25 cellular contexts compared by ENCODE assay signal in genomic region chr15:98694153-98694552, GRCh38. TPM values are rescaled to one million over a fixed set of nuclear protein-coding genes. Genes with fewer than 3 reads are reported as not detected.
A peak's percentile ranks its signal among the peaks of the same experiment; 100 is the strongest.
DNase-seq lines count a peak whose midpoint lies in the region; ATAC-seq, FAIRE-seq and TF ChIP-seq lines count a peak whose summit lies in the region.
"Had no signal": no experiment of that assay in that cellular context is flagged by ENCODE, and none has a peak within 500 bp of the region (broad histone marks: within the 10 kb centered on the region; RNA-seq: fewer than 3 reads in every experiment).

No MANE protein-coding gene starts in this region.

- no peak overlapping the region for H2AK5ac ChIP-seq in H1 (ENCODE audit: low read depth, low read length)

- H3K36me3 ChIP-seq in SJCRH30 (no peaks in the 10 kb centered on the region), H1 (ENCODE audit: control insufficient read depth in 2 of 4, insufficient read depth in 4 of 4, low read length in 3 of 4) (no peaks in the 10 kb centered on the region), neural progenitor cell (no peaks in the 10 kb centered on the region), PC-3 (ENCODE audit: low read depth, low read length) (no peaks in the 10 kb centered on the region)
- H3K36me3 ChIP-seq: HAP-1 had no signal

- no peak overlapping the region for H4K91ac ChIP-seq in H1 (replicated peaks; ENCODE audit: insufficient read length, low read length)

- H3K4me2 ChIP-seq in H1 (ENCODE audit: insufficient read depth in 1 of 2, low read depth in 2 of 2, low read length in 2 of 2) (no peak overlapping the region), neural progenitor cell (peak overlapping the region; percentile 27), PC-3 (ENCODE audit: low read length) (no peak overlapping the region)

- H3K27me3 Mint-ChIP-seq in neural progenitor cell (ENCODE audit: insufficient read depth, low read depth), result peaks cover 2% of the 10 kb centered on the region
- H3K27me3 Mint-ChIP-seq: CD4-positive, alpha-beta T cell had no signal

- H3K23ac ChIP-seq in H1 (ENCODE audit: insufficient read length), result no peak overlapping the region

- no peaks in the 10 kb centered on the region for H3K27me3 ChIP-seq in SJCRH30
- H3K27me3 ChIP-seq in H1 (replicated peaks in 1 of 4; ENCODE audit: control insufficient read depth in 3 of 4, extremely low read depth in 1 of 4, insufficient read depth in 3 of 4, low read length in 3 of 4), result no peaks in the 10 kb centered on the region
- no peaks in the 10 kb centered on the region for H3K27me3 ChIP-seq in neural progenitor cell
- H3K27me3 ChIP-seq in PC-3 (ENCODE audit: low read length), result no peaks in the 10 kb centered on the region

- no peak overlapping the region; the same call in 1 of the 2 replicates for H4K8ac ChIP-seq in H1 (ENCODE audit: extremely low read depth, insufficient read depth, low read length)

- ATAC-seq in PC-3, result no peak
- no peak for ATAC-seq in HG03432 (IDR thresholded peaks at IDR 0.05; ENCODE audit: unreplicated experiment)

- POLR2A ChIA-PET in H1 (lab: Charles Lee; ENCODE audit: partially characterized antibody), result interaction anchor here (1.3 kb wide), 1 partner anchor 10 kb away, joined by 3 read pairs; no protein-coding TSS in a partner anchor
- POLR2A ChIA-PET in PC-3 (lab: Charles Lee; ENCODE audit: unreplicated experiment), result no interaction called here

- BruUV-seq in PC-3 (replicated peaks; lab: Mats Ljungman, UMichigan), result no TSS peak

- H4K20me1 ChIP-seq in H1 (replicated peaks in 1 of 2; ENCODE audit: control insufficient read depth in 1 of 2, insufficient read depth in 2 of 2, low read length in 2 of 2) (peaks cover 34 to 43% of the 10 kb centered on the region in 2 experiments), neural progenitor cell (ENCODE audit: low read depth) (peaks cover 100% of the 10 kb centered on the region), PC-3 (ENCODE audit: low read length) (no peaks in the 10 kb centered on the region)

- H3K9me3 ChIP-seq in SJCRH30 (replicated peaks) (no peaks in the 10 kb centered on the region), H1 (ENCODE audit: insufficient read depth in 2 of 2, low read depth in 1 of 2, low read length in 1 of 2) (no peaks in the 10 kb centered on the region), neural progenitor cell (ENCODE audit: low read depth) (no peaks in the 10 kb centered on the region), PC-3 (ENCODE audit: low read length) (no peaks in the 10 kb centered on the region)
- H3K9me3 ChIP-seq: HAP-1 had no signal

- no peak overlapping the region for H3K4ac ChIP-seq in H1 (replicated peaks; ENCODE audit: insufficient read length, low read depth, low read length)

- DNase-seq in NCI-H2171 (lab: John Stamatoyannopoulos, UW) (peak; percentile 54), NCI-H2171 treated with DMSO at 0.1 percent for 48 hours (lab: John Stamatoyannopoulos, UW) (no peak), SJCRH30 (peak; percentile 63 to 80), H1 (ENCODE audit: low read depth in 1 of 2, low spot score in 2 of 2) (no peak), neural progenitor cell (ENCODE audit: low spot score) (peak; percentile 23), PC-3 (no peak), NCI-H526 treated with DMSO at 0.1 percent for 48 hours (lab: John Stamatoyannopoulos, UW) (no peak)
- DNase-seq: 8988T; ACHN; CD4-positive, alpha-beta T cell; GM23248; KBM-7; NCI-H1105 treated with DMSO at 0.1 percent for 48 hours; NCI-H146; NCI-H2029; NCI-H345; NCI-H510A treated with DMSO at 0.1 percent for 48 hours; NCI-H774; Right ventricle myocardium superior; RPMI8226; T-helper 1 cell had no signal

- H3K56ac ChIP-seq in H1 (replicated peaks; ENCODE audit: insufficient read length, low read depth, low read length), result no peak overlapping the region

- H2BK20ac ChIP-seq in H1 (ENCODE audit: low read length), result no peak overlapping the region

- peaks cover 6% of the 10 kb centered on the region for H3K9me3 Mint-ChIP-seq in neural progenitor cell
- H3K9me3 Mint-ChIP-seq: CD4-positive, alpha-beta T cell had no signal

- H2BK15ac ChIP-seq in H1 (ENCODE audit: low read length), result no peak overlapping the region

- H4K5ac ChIP-seq in H1 (ENCODE audit: insufficient read length, low read depth, low read length), result no peak overlapping the region

- H3K4me1 ChIP-seq in SJCRH30 (peaks cover 35% of the 10 kb centered on the region), H1 (replicated peaks in 1 of 4; ENCODE audit: control insufficient read depth in 3 of 4, insufficient read depth in 4 of 4, low read length in 3 of 4) (peaks cover 4 to 36% (median 16%) of the 10 kb centered on the region in 4 experiments), neural progenitor cell (peaks cover 36% of the 10 kb centered on the region), PC-3 (ENCODE audit: insufficient read depth, low read length) (no peaks in the 10 kb centered on the region; the same call in 1 of the 2 replicates)

- peaks cover 33% of the 10 kb centered on the region for H3K79me1 ChIP-seq in H1 (ENCODE audit: low read depth, low read length)

- H3F3A ChIP-seq in neural progenitor cell (ENCODE audit: low read depth) (no peaks in the 10 kb centered on the region), PC-3 (ENCODE audit: low read length, unreplicated experiment) (no peaks in the 10 kb centered on the region)

- H2BK5ac ChIP-seq in H1 (ENCODE audit: low read depth, low read length), result no peak overlapping the region

- no peaks in the 10 kb centered on the region for H3K9me2 ChIP-seq in PC-3 (replicated peaks; ENCODE audit: low read length)

- no peak overlapping the region for H3K14ac ChIP-seq in H1 (ENCODE audit: insufficient read length)

- H3K27ac Mint-ChIP-seq in neural progenitor cell, result no peak overlapping the region
- H3K27ac Mint-ChIP-seq: CD4-positive, alpha-beta T cell had no signal

- H3K9ac ChIP-seq in H1 (replicated peaks in 1 of 4; ENCODE audit: extremely low read depth in 1 of 4, low read depth in 3 of 4, low read length in 3 of 4) (no peak overlapping the region), neural progenitor cell (no peak overlapping the region), PC-3 (ENCODE audit: low read length) (no peak overlapping the region)
- H3K9ac ChIP-seq: GM23248 had no signal

- H3K23me2 ChIP-seq in H1 (ENCODE audit: low read depth, low read length), result no peaks in the 10 kb centered on the region

- no peak overlapping the region for H2BK120ac ChIP-seq in H1 (replicated peaks; ENCODE audit: low read depth, low read length)

- 91% methylated on average over 6 of the region's 6 CpGs; no CpG with 5 or more reads in 1 of the 2 experiments for WGBS in H1 (ENCODE audit: extremely low coverage in 1 of 2, insufficient coverage in 1 of 2, insufficient read length in 1 of 2, insufficient replicate concordance in 2 of 2, low coverage in 1 of 2, low lambda C conversion rate in 2 of 2, missing lambda C conversion rate in 1 of 2), 2 experiments

- peak overlapping the region; percentile 53 for H3K27ac ChIP-seq in SJCRH30
- no peak overlapping the region for H3K27ac ChIP-seq in H1 (ENCODE audit: low read depth, low read length)
- no peak overlapping the region for H3K27ac ChIP-seq in neural progenitor cell
- no peak overlapping the region for H3K27ac ChIP-seq in PC-3 (ENCODE audit: low read length)
- H3K27ac ChIP-seq: GM23248 had no signal

- H3K4me3 Mint-ChIP-seq in neural progenitor cell, result no peak overlapping the region
- H3K4me3 Mint-ChIP-seq: CD4-positive, alpha-beta T cell had no signal

- TF ChIP-seq EP300 in H1 (IDR thresholded peaks at IDR 0.05; ENCODE audit: borderline replicate concordance in 1 of 2, low read depth in 2 of 2, low read length in 2 of 2), result no peak

- no peak for TF ChIP-seq CTCF in H1 (IDR thresholded peaks at IDR 0.05; ENCODE audit: control extremely low read depth in 1 of 3, insufficient read depth in 1 of 3, low read depth in 1 of 3, low read length in 3 of 3)
- TF ChIP-seq CTCF in neural progenitor cell (IDR thresholded peaks at IDR 0.05), result no peak
- no peak for TF ChIP-seq CTCF in PC-3 (conservative IDR thresholded peaks at IDR 0.05; ENCODE audit: low read depth, low read length)

- no peak overlapping the region for H3K18ac ChIP-seq in H1 (ENCODE audit: extremely low read depth, low read length)

- H3K36me3 Mint-ChIP-seq in neural progenitor cell, result peaks cover 15% of the 10 kb centered on the region

- no peak for TF ChIP-seq POLR2A in H1 (IDR thresholded peaks at IDR 0.05; ENCODE audit: control extremely low read depth in 1 of 2, low read depth in 2 of 2, low read length in 2 of 2)

- no peak overlapping the region for H2BK12ac ChIP-seq in H1 (ENCODE audit: low read depth, low read length)

- CTCF ChIA-PET in H1 (lab: Charles Lee; ENCODE audit: partially characterized antibody) (interaction anchor here (1.2 to 1.6 kb wide), 4 partner anchors 12 to 157 kb away, joined by 3 to 4 read pairs (median 4); no protein-coding TSS in a partner anchor), PC-3 (lab: Charles Lee) (no interaction called here)

- intact Hi-C loops in PC-3 (cut with micrococcal nuclease), result no loop called here

- H3K4me3 ChIP-seq in SJCRH30 (no peak overlapping the region), H1 (ENCODE audit: extremely low read depth in 1 of 4, insufficient read depth in 2 of 4, low read depth in 3 of 4, low read length in 4 of 4) (no peak overlapping the region), neural progenitor cell (no peak overlapping the region), PC-3 (ENCODE audit: low read length) (no peak overlapping the region)
- H3K4me3 ChIP-seq: GM23248, HAP-1 had no signal

- TF ChIP-seq RAD21 in H1 (IDR thresholded peaks at IDR 0.05 in 1 of 2, conservative IDR thresholded peaks at IDR 0.05 in 1 of 2; ENCODE audit: low read depth in 2 of 2, low read length in 2 of 2), result no peak

- peaks cover 53% of the 10 kb centered on the region for H3K4me1 Mint-ChIP-seq in neural progenitor cell

- peak; percentile 39 for FAIRE-seq in H1 (lab: Jason Lieb, UNC)
- FAIRE-seq: D721Med, GM18507 had no signal

- H2AFZ ChIP-seq in H1 (ENCODE audit: low read length), result no peak overlapping the region
- H2AFZ ChIP-seq in neural progenitor cell (replicated peaks), result no peak overlapping the region
- H2AFZ ChIP-seq in PC-3 (ENCODE audit: low read length), result no peak overlapping the region
- H2AFZ ChIP-seq: GM23248 had no signal

- H3K79me2 ChIP-seq in H1 (ENCODE audit: control insufficient read depth in 1 of 2, insufficient read depth in 2 of 2, low read length in 2 of 2) (peaks cover 33 to 99% of the 10 kb centered on the region in 2 experiments), neural progenitor cell (ENCODE audit: low read depth) (peaks cover 100% of the 10 kb centered on the region), PC-3 (ENCODE audit: low read length) (no peaks in the 10 kb centered on the region)

RNA-seq across cellular contexts. Expression of gene IGF1R, which starts 45.8 kb away (rescaled TPM):
- 22.4 and 24.1 TPM in 2 replicates for total RNA-seq in SJCRH30 (2014; rRNA removed; shearing (Covaris generic))
- total RNA-seq in H1 (2021; fragmentation: NEBNext Ultra II Directional; extraction: Animal tissue kit (Norgen Biotek cat#: 25700)), result 106 and 109 TPM in 2 replicates
- polyA plus RNA-seq in H1 (2011; rRNA removed), result 32.9 and 59.5 TPM in 2 replicates
- polyA plus RNA-seq in H1 (2011; cell fraction: cytosol; rRNA removed), result 36.8 TPM
- 169 TPM for polyA plus RNA-seq in H1 (2011; cell fraction: nucleus; rRNA removed)
- 28.6 to 37.3 TPM (median 31.8 TPM) in 4 replicates for polyA plus RNA-seq in H1 (2012, experiment 1 of 2)
- polyA plus RNA-seq in H1 (2012, experiment 2 of 2), result 4.8 TPM
- polyA plus RNA-seq in H1 (2013, experiment 1 of 2), result 66.7 TPM
- polyA plus RNA-seq in H1 (2013, experiment 2 of 2), result 60.3 TPM
- polyA minus RNA-seq in H1 (2011; rRNA and poly(A)+ RNA removed), result 125 and 145 TPM in 2 replicates
- 186 TPM for polyA minus RNA-seq in H1 (2011; cell fraction: cytosol; rRNA and poly(A)+ RNA removed)
- 203 TPM for polyA minus RNA-seq in H1 (2011; cell fraction: nucleus; rRNA and poly(A)+ RNA removed)
- total RNA-seq in neural progenitor cell (ENCODE audit: low replicate concordance), result 23.5 and 40.4 TPM in 2 replicates
- 3.8 and 15.8 TPM in 2 replicates for total RNA-seq in PC-3 (2014; rRNA removed)

Comparison
In these comparisons a context has a peak if more than half of its experiments do, and no peak if none do; other contexts are left out.
1. DNase-seq: peak in NCI-H2171 (single experiment), SJCRH30 (2 of 2) and neural progenitor cell (single experiment); none in NCI-H2171 treated with DMSO at 0.1 percent for 48 hours (single experiment), H1 (0 of 2), PC-3 (single experiment) and NCI-H526 treated with DMSO at 0.1 percent for 48 hours (single experiment).